17 cellular contexts compared by ENCODE assay signal in genomic region chr19:10278935-10279334, GRCh38. TPM values are rescaled to one million over a fixed set of nuclear protein-coding genes. Genes with fewer than 3 reads are reported as not detected.
"Had no signal": no experiment of that assay in that cellular context is flagged by ENCODE, and none has a peak within 500 bp of the region (broad histone marks: within the 10 kb centered on the region; RNA-seq: fewer than 3 reads in every experiment).

No MANE protein-coding gene starts in this region.

- H2AFZ ChIP-seq: hepatocyte had no signal

- H3K4me2 ChIP-seq: hepatocyte had no signal

- FAIRE-seq: keratinocyte had no signal

- H3K4me1 ChIP-seq: right atrium auricular region had no signal

- H3K36me3 ChIP-seq: cardiac muscle cell had no signal

- H3K27ac Mint-ChIP-seq: nephron had no signal

- H3K4me1 Mint-ChIP-seq: nephron had no signal

- H3K79me2 ChIP-seq: hepatocyte had no signal

- DNase-seq: activated CD4-positive, alpha-beta T cell treated with anti-CD3 and anti-CD28 coated beads for 1 hour; activated effector memory CD4-positive, alpha-beta T cell treated with Interleukin-2 at 50 U/mL for 16 hours; activated naive CD4-positive, alpha-beta T cell treated with anti-CD3 and anti-CD28 coated beads, Interleukin-2, amount 50 U/mL, for 16 hours; left ventricle myocardium superior; mesendoderm; nucleus accumbens; stimulated activated CD4-positive, alpha-beta T cell treated with anti-CD3 and anti-CD28 coated beads, Interleukin-2, amount 100 ng/mL, for 48 hours; stimulated activated naive CD4-positive, alpha-beta T cell treated with Interleukin-2 at 50 U/mL for 16 hours; substantia nigra; trophoblast cell had no signal

- H3K9me3 Mint-ChIP-seq: nephron had no signal

- H3K27me3 ChIP-seq: cardiac muscle cell, hepatocyte, right atrium auricular region had no signal

- H3K4me3 Mint-ChIP-seq: nephron had no signal

- ATAC-seq: left ventricle myocardium superior had no signal

- H3K27ac ChIP-seq: cardiac muscle cell, esophagus muscularis mucosa, hepatocyte, right atrium auricular region had no signal

- H3K9me3 ChIP-seq: esophagus muscularis mucosa, right atrium auricular region had no signal

- H3K4me3 ChIP-seq: cardiac muscle cell, esophagus muscularis mucosa, hepatocyte, right atrium auricular region had no signal

RNA-seq across cellular contexts. Expression of gene ICAM5, which starts 10.8 kb away (rescaled TPM):
- total RNA-seq: skeletal muscle tissue had no signal
